Comparison of ENCODE assay signal across 20 cellular contexts in the genomic region with DNA sequence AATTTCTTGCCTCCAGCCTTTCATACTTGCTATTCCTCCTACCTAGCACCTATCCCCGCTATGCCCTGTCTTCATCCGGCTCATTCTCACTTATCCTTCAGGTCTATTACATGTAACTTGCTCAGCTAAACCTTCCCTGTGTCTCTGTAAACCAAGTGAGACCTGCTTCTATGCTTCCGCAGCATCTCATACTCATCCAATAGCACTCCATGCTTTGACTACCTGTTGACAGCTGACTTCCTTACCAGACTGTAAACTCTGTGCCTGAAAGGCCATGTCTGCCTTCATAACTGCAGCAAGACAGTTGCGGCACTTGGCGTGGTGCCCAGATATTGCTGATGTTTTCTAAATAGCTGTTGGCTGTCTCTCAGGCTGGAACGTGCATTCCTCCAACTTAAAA. TPM values are rescaled to one million over a fixed set of nuclear protein-coding genes. Genes with fewer than 3 reads are reported as not detected.
DNase-seq lines count a peak whose midpoint lies in the region; ATAC-seq, FAIRE-seq and TF ChIP-seq lines count a peak whose summit lies in the region.
"Had no signal": no experiment of that assay in that cellular context is flagged by ENCODE, and none has a peak within 500 bp of the region (broad histone marks: within the 10 kb centered on the region; RNA-seq: fewer than 3 reads in every experiment).

No MANE protein-coding gene starts in this region.

- no peak for TF ChIP-seq POLR2A in K562 (conservative IDR thresholded peaks at IDR 0.05)

- H3K9ac ChIP-seq in K562 (ENCODE audit: insufficient read depth in 1 of 2, low read depth in 2 of 2, low read length in 2 of 2), result no peak overlapping the region
- H3K9ac ChIP-seq: SK-N-SH had no signal

- no peaks in the 10 kb centered on the region for H3K4me1 ChIP-seq in K562 (replicated peaks in 1 of 2; ENCODE audit: control insufficient read depth in 2 of 2, insufficient read depth in 2 of 2, low read length in 2 of 2)
- H3K4me1 ChIP-seq: Caco-2 had no signal

- no peaks in the 10 kb centered on the region for H3K79me2 ChIP-seq in K562 (ENCODE audit: control insufficient read depth, insufficient read depth, low read length)

- H3K4me2 ChIP-seq in K562 (ENCODE audit: insufficient read depth, low read length), result no peak overlapping the region
- H3K4me2 ChIP-seq: SK-N-SH had no signal

- H3K27me3 ChIP-seq in K562 (ENCODE audit: control insufficient read depth in 2 of 2, insufficient read depth in 2 of 2, low read length in 2 of 2), result no peaks in the 10 kb centered on the region

- in situ Hi-C loops in K562 (cut with MboI), result no loop called here

- ATAC-seq in K562 (no peak), HG02870 (IDR thresholded peaks at IDR 0.05; ENCODE audit: unreplicated experiment) (no peak)

- H3K36me3 ChIP-seq in K562 (ENCODE audit: control insufficient read depth, insufficient read depth, low read length), result no peaks in the 10 kb centered on the region

- POLR2A ChIA-PET in K562 (lab: Yijun Ruan, JAX), result no interaction called here

- no peak overlapping the region for H3K27ac ChIP-seq in K562 (ENCODE audit: extremely low read depth, low read depth, low read length)

- no peak for TF ChIP-seq RAD21 in K562 (CRISPR knock-in tag; conservative IDR thresholded peaks at IDR 0.05 in 1 of 2, IDR thresholded peaks at IDR 0.05 in 1 of 2)

- no peaks in the 10 kb centered on the region for H4K20me1 ChIP-seq in K562 (replicated peaks; ENCODE audit: control insufficient read depth, insufficient read depth, low read length)

- TF ChIP-seq CTCF in K562 (IDR thresholded peaks at IDR 0.05 in 2 of 3, conservative IDR thresholded peaks at IDR 0.05 in 1 of 3; ENCODE audit: insufficient read depth in 2 of 3, low read depth in 1 of 3, low read length in 3 of 3), result no peak

- H3K9me3 ChIP-seq in K562 (replicated peaks; ENCODE audit: control insufficient read depth, insufficient read depth, low read depth, low read length), result no peaks in the 10 kb centered on the region
- H3K9me3 ChIP-seq: Caco-2, SK-N-SH had no signal

- H2AFZ ChIP-seq in K562 (ENCODE audit: low read depth, low read length), result no peak overlapping the region

- no peak overlapping the region for H3K4me3 ChIP-seq in K562

- WGBS in K562 (ENCODE audit: insufficient coverage, low coverage, missing lambda C conversion rate), result 2% methylated on average over 6 of the region's 6 CpGs

- no peak for FAIRE-seq in K562 (lab: Jason Lieb, UNC)
- FAIRE-seq: A204.1 had no signal

- no peaks in the 10 kb centered on the region for H3K9me1 ChIP-seq in K562 (ENCODE audit: control insufficient read depth, insufficient read depth, low read length)

- TF ChIP-seq EP300 in K562 (IDR thresholded peaks at IDR 0.05; ENCODE audit: low read length), result no peak

- CTCF ChIA-PET in K562 (lab: Yijun Ruan, JAX; ENCODE audit: low intra/inter-chr PET ratio), result no interaction called here

- no TSS peak for BruUV-seq in K562 (replicated peaks; lab: Mats Ljungman, UMichigan)

- intact Hi-C loops in K562 (cut with micrococcal nuclease), result no loop called here

- DNase-seq in NCI-H748 (lab: John Stamatoyannopoulos, UW; ENCODE audit: unreplicated experiment) (peak; percentile 33), NCI-H748 treated with DMSO at 0.1 percent for 48 hours (lab: John Stamatoyannopoulos, UW) (no peak), LHCN-M2 (ENCODE audit: low read depth) (peak; percentile 1), K562 (ENCODE audit: extremely low read depth in 1 of 4, low spot score in 3 of 4) (no peak), myocyte (ENCODE audit: low read depth) (peak; percentile 2)
- no peak for DNase-seq in NK-92 treated with Interleukin-12 subunit alpha and Interleukin-12 subunit beta, amount 100 ng/mL, for 24 hours (lab: John Stamatoyannopoulos, UW)
- DNase-seq: Caco-2; CD4-positive, alpha-beta T cell; DMS153; GDM1; H9; NCI-H1417 treated with DMSO at 0.1 percent for 48 hours; NCI-H2029; NCI-H510A; NCI-H82; SK-N-SH had no signal

RNA-seq across cellular contexts. Expression of a gene that starts 1.8 kb away (rescaled TPM):
- total RNA-seq in LHCN-M2 (2014; rRNA removed) (not detected in 2 replicates), K562 (2014; rRNA removed) (not detected in 2 replicates), K562 (2014; rRNA removed; fragmentation: Illumina TruSeq; extraction: Trizol) (not detected in 2 replicates), K562 (2015; rRNA removed; fragmentation: Illumina TruSeq; extraction: Trizol) (not detected in 2 replicates), K562 (2021) (not detected in 2 replicates), myocyte (not detected in 2 replicates)
- polyA plus RNA-seq in LHCN-M2 (2012), result not detected
- not detected in 2 replicates for total RNA-seq in K562 (2011; cell fraction: chromatin; rRNA removed; ENCODE audit: low replicate concordance)
- not detected in 2 replicates for total RNA-seq in K562 (2011; cell fraction: nucleolus; rRNA removed)
- not detected in 2 replicates for total RNA-seq in K562 (2011; cell fraction: nucleoplasm; rRNA removed)
- polyA plus RNA-seq in K562 (2011; rRNA removed) (not detected in 2 replicates), K562 (2014; fragmentation: Illumina TruSeq; extraction: Trizol) (not detected in 2 replicates), K562 (2014; fragmentation: Nextera tagmentation; extraction: Ambion mirVana) (not detected), K562 (2014; rRNA removed) (not detected in 2 replicates)
- polyA plus RNA-seq in K562 (2011; cell fraction: cytosol; rRNA removed), result not detected in 2 replicates
- not detected in 2 replicates for polyA plus RNA-seq in K562 (2011; cell fraction: nucleus; rRNA removed)
- polyA plus RNA-seq in K562 (2012), result not detected in 2 replicates
- not detected in 2 replicates for polyA minus RNA-seq in K562 (2011; rRNA and poly(A)+ RNA removed)
- not detected in 2 replicates for polyA minus RNA-seq in K562 (2011; cell fraction: cytosol; rRNA and poly(A)+ RNA removed)
- polyA minus RNA-seq in K562 (2011; cell fraction: nucleus; rRNA and poly(A)+ RNA removed), result not detected in 2 replicates
- polyA plus RNA-seq in myocyte (2012), result not detected
- total RNA-seq: Caco-2; CD4-positive, alpha-beta T cell; Daoy; H9 had no signal
- polyA plus RNA-seq: BJ, SK-N-SH had no signal

RNA-seq across cellular contexts. Expression of a gene that starts 11.2 kb away (rescaled TPM):
- total RNA-seq in LHCN-M2 (2014; rRNA removed) (not detected in 2 replicates), K562 (2014; rRNA removed) (not detected in 2 replicates), K562 (2014; rRNA removed; fragmentation: Illumina TruSeq; extraction: Trizol) (not detected in 2 replicates), K562 (2015; rRNA removed; fragmentation: Illumina TruSeq; extraction: Trizol) (not detected in 2 replicates), K562 (2021) (not detected in 2 replicates), myocyte (not detected in 2 replicates)
- not detected for polyA plus RNA-seq in LHCN-M2 (2012)
- not detected in 2 replicates for total RNA-seq in K562 (2011; cell fraction: chromatin; rRNA removed; ENCODE audit: low replicate concordance)
- not detected in 2 replicates for total RNA-seq in K562 (2011; cell fraction: nucleolus; rRNA removed)
- not detected in 2 replicates for total RNA-seq in K562 (2011; cell fraction: nucleoplasm; rRNA removed)
- polyA plus RNA-seq in K562 (2011; rRNA removed) (not detected in 2 replicates), K562 (2014; fragmentation: Illumina TruSeq; extraction: Trizol) (not detected in 2 replicates), K562 (2014; fragmentation: Nextera tagmentation; extraction: Ambion mirVana) (not detected), K562 (2014; rRNA removed) (not detected in 2 replicates)
- not detected in 2 replicates for polyA plus RNA-seq in K562 (2011; cell fraction: cytosol; rRNA removed)
- polyA plus RNA-seq in K562 (2011; cell fraction: nucleus; rRNA removed), result not detected in 2 replicates
- polyA plus RNA-seq in K562 (2012), result not detected in 2 replicates
- not detected in 2 replicates for polyA minus RNA-seq in K562 (2011; rRNA and poly(A)+ RNA removed)
- not detected in 2 replicates for polyA minus RNA-seq in K562 (2011; cell fraction: cytosol; rRNA and poly(A)+ RNA removed)
- not detected in 2 replicates for polyA minus RNA-seq in K562 (2011; cell fraction: nucleus; rRNA and poly(A)+ RNA removed)
- polyA plus RNA-seq in myocyte (2012), result not detected
- total RNA-seq: Caco-2; CD4-positive, alpha-beta T cell; H9 had no signal
- polyA plus RNA-seq: BJ, SK-N-SH had no signal

RNA-seq across cellular contexts. Expression of a gene that starts 13.9 kb away (rescaled TPM):
- total RNA-seq in LHCN-M2 (2014; rRNA removed) (not detected in 2 replicates), K562 (2014; rRNA removed) (not detected in 2 replicates), K562 (2014; rRNA removed; fragmentation: Illumina TruSeq; extraction: Trizol) (not detected in 2 replicates), K562 (2015; rRNA removed; fragmentation: Illumina TruSeq; extraction: Trizol) (not detected in 2 replicates), K562 (2021) (not detected in 2 replicates), myocyte (not detected in 2 replicates)
- polyA plus RNA-seq in LHCN-M2 (2012), result not detected
- not detected in 2 replicates for total RNA-seq in K562 (2011; cell fraction: chromatin; rRNA removed; ENCODE audit: low replicate concordance)
- not detected in 2 replicates for total RNA-seq in K562 (2011; cell fraction: nucleolus; rRNA removed)
- not detected in 2 replicates for total RNA-seq in K562 (2011; cell fraction: nucleoplasm; rRNA removed)
- polyA plus RNA-seq in K562 (2011; rRNA removed) (not detected in 2 replicates), K562 (2014; fragmentation: Illumina TruSeq; extraction: Trizol) (not detected in 2 replicates), K562 (2014; fragmentation: Nextera tagmentation; extraction: Ambion mirVana) (not detected), K562 (2014; rRNA removed) (not detected in 2 replicates)
- not detected in 2 replicates for polyA plus RNA-seq in K562 (2011; cell fraction: cytosol; rRNA removed)
- polyA plus RNA-seq in K562 (2011; cell fraction: nucleus; rRNA removed), result not detected in 2 replicates
- not detected in 2 replicates for polyA plus RNA-seq in K562 (2012)
- not detected in 2 replicates for polyA minus RNA-seq in K562 (2011; rRNA and poly(A)+ RNA removed)
- polyA minus RNA-seq in K562 (2011; cell fraction: cytosol; rRNA and poly(A)+ RNA removed), result not detected in 2 replicates
- polyA minus RNA-seq in K562 (2011; cell fraction: nucleus; rRNA and poly(A)+ RNA removed), result not detected in 2 replicates
- polyA plus RNA-seq in myocyte (2012), result not detected
- total RNA-seq: Caco-2, Daoy, H9 had no signal
- polyA plus RNA-seq: BJ, SK-N-SH had no signal

RNA-seq across cellular contexts. Expression of a gene that starts 33.6 kb away (rescaled TPM):
- total RNA-seq in LHCN-M2 (2014; rRNA removed), result not detected in 2 replicates
- not detected for polyA plus RNA-seq in LHCN-M2 (2012)
- total RNA-seq in K562 (2011; cell fraction: chromatin; rRNA removed; ENCODE audit: low replicate concordance), result not detected in 2 replicates
- not detected in 2 replicates for total RNA-seq in K562 (2011; cell fraction: nucleolus; rRNA removed)
- not detected in 2 replicates for total RNA-seq in K562 (2011; cell fraction: nucleoplasm; rRNA removed)
- not detected in 2 replicates for total RNA-seq in K562 (2014; rRNA removed)
- not detected in 2 replicates for total RNA-seq in K562 (2014; rRNA removed; fragmentation: Illumina TruSeq; extraction: Trizol)
- not detected in 2 replicates for total RNA-seq in K562 (2015; rRNA removed; fragmentation: Illumina TruSeq; extraction: Trizol)
- not detected in 2 replicates for total RNA-seq in K562 (2021)
- polyA plus RNA-seq in K562 (2011; rRNA removed), result not detected in 2 replicates
- not detected in 2 replicates for polyA plus RNA-seq in K562 (2011; cell fraction: cytosol; rRNA removed)
- not detected in 2 replicates for polyA plus RNA-seq in K562 (2011; cell fraction: nucleus; rRNA removed)
- polyA plus RNA-seq in K562 (2012), result not detected in 2 replicates
- polyA plus RNA-seq in K562 (2014; fragmentation: Illumina TruSeq; extraction: Trizol), result not detected in 2 replicates
- polyA plus RNA-seq in K562 (2014; fragmentation: Nextera tagmentation; extraction: Ambion mirVana), result not detected
- not detected in 2 replicates for polyA plus RNA-seq in K562 (2014; rRNA removed)
- polyA minus RNA-seq in K562 (2011; rRNA and poly(A)+ RNA removed), result not detected in 2 replicates
- polyA minus RNA-seq in K562 (2011; cell fraction: cytosol; rRNA and poly(A)+ RNA removed), result not detected in 2 replicates
- not detected in 2 replicates for polyA minus RNA-seq in K562 (2011; cell fraction: nucleus; rRNA and poly(A)+ RNA removed)
- total RNA-seq in myocyte, result not detected in 2 replicates
- not detected for polyA plus RNA-seq in myocyte (2012)
- total RNA-seq: Caco-2; CD4-positive, alpha-beta T cell; Daoy; H9 had no signal
- polyA plus RNA-seq: BJ, SK-N-SH had no signal

Comparison
In these comparisons a context has a peak if more than half of its experiments do, and no peak if none do; other contexts are left out.
1. DNase-seq: peak in NCI-H748 (single experiment), LHCN-M2 (single experiment) and myocyte (single experiment); none in NCI-H748 treated with DMSO at 0.1 percent for 48 hours (single experiment), K562 (0 of 4) and NK-92 treated with Interleukin-12 subunit alpha and Interleukin-12 subunit beta, amount 100 ng/mL, for 24 hours (single experiment).